20 cellular contexts compared by ENCODE assay signal in the genomic region with DNA sequence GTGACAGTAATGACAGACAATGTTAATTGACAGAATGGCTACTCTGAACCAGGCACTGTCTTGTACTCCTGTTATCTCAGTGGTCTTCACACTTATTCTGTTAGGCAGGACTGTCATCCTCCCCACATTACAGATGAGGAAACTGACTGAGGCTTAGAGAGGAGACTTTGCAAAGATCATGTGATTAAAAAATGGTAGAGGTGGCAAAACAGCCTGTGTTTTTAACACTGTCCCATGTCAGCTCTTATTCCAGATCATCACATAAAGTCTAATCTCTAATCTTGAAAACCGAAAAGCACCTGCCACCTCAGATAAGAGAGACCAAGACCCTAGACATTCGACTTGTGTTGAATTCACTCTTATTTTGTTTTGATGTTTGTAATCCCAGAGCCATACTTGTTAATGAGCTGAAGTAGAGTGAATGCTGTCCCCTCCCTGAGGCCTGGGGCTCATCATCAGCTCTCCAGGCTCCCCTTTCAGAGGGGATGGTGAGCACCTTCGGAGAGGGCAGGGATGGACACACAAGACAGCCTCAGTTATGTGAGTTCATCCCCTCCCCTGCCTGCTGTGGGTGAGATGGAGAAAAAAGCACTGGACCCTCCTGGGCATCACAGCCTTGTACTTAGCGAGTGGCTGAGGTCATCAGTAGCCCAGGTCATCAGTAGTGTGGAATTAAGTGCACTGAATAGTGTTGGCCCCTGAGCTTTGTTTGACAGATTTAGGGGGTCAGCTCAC. TPM values are rescaled to one million over a fixed set of nuclear protein-coding genes. Genes with fewer than 3 reads are reported as not detected.
DNase-seq lines count a peak whose midpoint lies in the region; ATAC-seq and TF ChIP-seq lines count a peak whose summit lies in the region.
"Had no signal": no experiment of that assay in that cellular context is flagged by ENCODE, and none has a peak within 500 bp of the region (broad histone marks: within the 10 kb centered on the region; RNA-seq: fewer than 3 reads in every experiment).

No MANE protein-coding gene starts in this region.

- peak overlapping the region; percentile 31 for H3K27ac Mint-ChIP-seq in T-helper 1 cell treated with Interleukin-12 subunit alpha and Interleukin-12 subunit beta and Interleukin-4 antibody, amounts not matched to agents 30 μg/mL and 1 μg/mL, for 36 hours
- H3K27ac Mint-ChIP-seq in activated T-helper 2 cell treated with anti-CD3 and anti-CD28 coated beads, Interferon-gamma antibody, Interleukin-2, Interleukin-4, amounts not matched to agents 10 μg/mL and 5 μg/mL and 100 μg/mL, durations not matched to agents 14 hours and 24 hours and 36 hours = peak overlapping the region; percentile 24
- peak overlapping the region; percentile 47 for H3K27ac Mint-ChIP-seq in mesothelial cell of epicardium

- TF ChIP-seq CTCF in mesothelial cell of epicardium (IDR thresholded peaks at IDR 0.05; ENCODE audit: unreplicated experiment) (no peak), omental fat pad (IDR thresholded peaks at IDR 0.05) (no peak)

- no peak overlapping the region for H3K4me3 Mint-ChIP-seq in T-helper 1 cell treated with Interleukin-12 subunit alpha and Interleukin-12 subunit beta and Interleukin-4 antibody, amounts not matched to agents 30 μg/mL and 1 μg/mL, for 36 hours
- no peak overlapping the region for H3K4me3 Mint-ChIP-seq in activated T-helper 2 cell treated with anti-CD3 and anti-CD28 coated beads, Interferon-gamma antibody, Interleukin-2, Interleukin-4, amounts not matched to agents 10 μg/mL and 5 μg/mL and 100 μg/mL, durations not matched to agents 14 hours and 24 hours and 36 hours (ENCODE audit: low read depth)
- no peak overlapping the region for H3K4me3 Mint-ChIP-seq in mesothelial cell of epicardium
- H3K4me3 Mint-ChIP-seq: activated naive CD8-positive, alpha-beta T cell treated with anti-CD3 and anti-CD28 coated beads for 36 hours had no signal

- peaks cover 9% of the 10 kb centered on the region for H3K36me3 Mint-ChIP-seq in T-helper 1 cell treated with Interleukin-12 subunit alpha and Interleukin-12 subunit beta and Interleukin-4 antibody, amounts not matched to agents 30 μg/mL and 1 μg/mL, for 36 hours (ENCODE audit: low read depth)
- H3K36me3 Mint-ChIP-seq in activated T-helper 2 cell treated with anti-CD3 and anti-CD28 coated beads, Interferon-gamma antibody, Interleukin-2, Interleukin-4, amounts not matched to agents 10 μg/mL and 5 μg/mL and 100 μg/mL, durations not matched to agents 14 hours and 24 hours and 36 hours (ENCODE audit: low read depth) = peaks cover 47% of the 10 kb centered on the region
- H3K36me3 Mint-ChIP-seq in mesothelial cell of epicardium = peaks cover 2% of the 10 kb centered on the region

- ATAC-seq in omental fat pad (ENCODE audit: low FRiP score) = no peak
- ATAC-seq in HG03025 (IDR thresholded peaks at IDR 0.05; ENCODE audit: low FRiP score, unreplicated experiment) = no peak

- intact Hi-C loops in activated T-helper 2 cell treated with anti-CD3 and anti-CD28 coated beads, Interferon-gamma antibody, Interleukin-2, Interleukin-4, amounts not matched to agents 10 μg/mL and 5 μg/mL and 100 μg/mL, durations not matched to agents 14 hours and 24 hours and 36 hours (cut with micrococcal nuclease) = no loop called here

- in situ Hi-C loops in G401 (cut with HindIII; ENCODE audit: low sequenced_read_pairs) = loop anchor here (25.0 kb wide), 1 partner anchor 116 kb away; no protein-coding TSS in a partner anchor

- peaks cover 25% of the 10 kb centered on the region for H3K4me1 Mint-ChIP-seq in T-helper 1 cell treated with Interleukin-12 subunit alpha and Interleukin-12 subunit beta and Interleukin-4 antibody, amounts not matched to agents 30 μg/mL and 1 μg/mL, for 36 hours (ENCODE audit: low read depth)
- peaks cover 26% of the 10 kb centered on the region for H3K4me1 Mint-ChIP-seq in activated T-helper 2 cell treated with anti-CD3 and anti-CD28 coated beads, Interferon-gamma antibody, Interleukin-2, Interleukin-4, amounts not matched to agents 10 μg/mL and 5 μg/mL and 100 μg/mL, durations not matched to agents 14 hours and 24 hours and 36 hours (ENCODE audit: low read depth)
- H3K4me1 Mint-ChIP-seq in mesothelial cell of epicardium = peaks cover 54% of the 10 kb centered on the region

- no peaks in the 10 kb centered on the region for H3K27me3 Mint-ChIP-seq in T-helper 1 cell treated with Interleukin-12 subunit alpha and Interleukin-12 subunit beta and Interleukin-4 antibody, amounts not matched to agents 30 μg/mL and 1 μg/mL, for 36 hours (ENCODE audit: low read depth)
- no peaks in the 10 kb centered on the region for H3K27me3 Mint-ChIP-seq in activated T-helper 2 cell treated with anti-CD3 and anti-CD28 coated beads, Interferon-gamma antibody, Interleukin-2, Interleukin-4, amounts not matched to agents 10 μg/mL and 5 μg/mL and 100 μg/mL, durations not matched to agents 14 hours and 24 hours and 36 hours (ENCODE audit: low read depth)
- no peaks in the 10 kb centered on the region for H3K27me3 Mint-ChIP-seq in mesothelial cell of epicardium (ENCODE audit: low read depth)
- H3K27me3 Mint-ChIP-seq: activated naive CD8-positive, alpha-beta T cell treated with anti-CD3 and anti-CD28 coated beads for 36 hours had no signal

- DNase-seq in T-helper 1 cell (no peak), G401 (ENCODE audit: low spot score) (peak; percentile 31), mesothelial cell of epicardium (ENCODE audit: low spot score in 2 of 2, unreplicated experiment in 2 of 2) (no peak), omental fat pad (ENCODE audit: low spot score) (no peak), hepatic stellate cell (ENCODE audit: low spot score) (no peak)
- no peak for DNase-seq in activated T-helper 2 cell treated with anti-CD3 and anti-CD28 coated beads, Interferon-gamma antibody, Interleukin-2, Interleukin-4, amounts not matched to agents 10 μg/mL and 5 μg/mL and 100 μg/mL, durations not matched to agents 14 hours and 24 hours and 36 hours (ENCODE audit: low spot score)
- DNase-seq: activated CD4-positive, alpha-beta T cell treated with anti-CD3 and anti-CD28 coated beads for 1 hour; activated naive CD8-positive, alpha-beta T cell treated with anti-CD3 and anti-CD28 coated beads for 36 hours; AML-193; GF-D8; mammary epithelial cell; NCI-H1092 treated with DMSO at 0.1 percent for 48 hours; NCI-H2029; NCI-H774; nucleus accumbens; SHP77 treated with DMSO at 0.1 percent for 48 hours; stimulated activated CD4-positive, alpha-beta T cell treated with anti-CD3 and anti-CD28 coated beads, Interleukin-2, amount 100 ng/mL, for 24 hours; upper lobe of right lung had no signal

- H3K9me3 Mint-ChIP-seq in T-helper 1 cell treated with Interleukin-12 subunit alpha and Interleukin-12 subunit beta and Interleukin-4 antibody, amounts not matched to agents 30 μg/mL and 1 μg/mL, for 36 hours = no peaks in the 10 kb centered on the region
- no peaks in the 10 kb centered on the region for H3K9me3 Mint-ChIP-seq in activated T-helper 2 cell treated with anti-CD3 and anti-CD28 coated beads, Interferon-gamma antibody, Interleukin-2, Interleukin-4, amounts not matched to agents 10 μg/mL and 5 μg/mL and 100 μg/mL, durations not matched to agents 14 hours and 24 hours and 36 hours
- H3K9me3 Mint-ChIP-seq in mesothelial cell of epicardium = no peaks in the 10 kb centered on the region
- H3K9me3 Mint-ChIP-seq: activated naive CD8-positive, alpha-beta T cell treated with anti-CD3 and anti-CD28 coated beads for 36 hours had no signal

RNA-seq across cellular contexts. Expression of gene MTHFD1L, which starts 30.6 kb away (rescaled TPM):
- 39.2 and 59.6 TPM in 2 replicates for total RNA-seq in G401 (2014; rRNA removed; shearing (Covaris generic))
- total RNA-seq in activated T-helper 2 cell treated with anti-CD3 and anti-CD28 coated beads, Interferon-gamma antibody, Interleukin-2, Interleukin-4, amounts not matched to agents 10 μg/mL and 5 μg/mL and 100 μg/mL, durations not matched to agents 14 hours and 24 hours and 36 hours = 92.2 and 93.4 TPM in 2 replicates
- total RNA-seq in mesothelial cell of epicardium = 55.3 to 59.1 TPM (median 55.5 TPM) in 3 replicates
- 10 to 100 TPM in 3 of 4 donors, 1 to 10 TPM in 1; 4.7 to 45.9 (median 24.0) TPM for total RNA-seq in omental fat pad
